In genomic region chr20:8144282-8145245, GRCh38 we compare ENCODE assay signal across 1 cellular context.
TF ChIP-seq lines count a peak whose summit lies in the region.

No MANE protein-coding gene starts in this region.

TF ChIP-seq in H1, 55 proteins besides CTCF, POLR2A, EP300 and RAD21 (continued from another document):
- no peak for TF ChIP-seq CHD7 (IDR thresholded peaks at IDR 0.05; ENCODE audit: insufficient replicate concordance, low read length)
- no peak for TF ChIP-seq SAP30 (IDR thresholded peaks at IDR 0.05; ENCODE audit: insufficient read depth, insufficient replicate concordance, low read length)
- no peak for TF ChIP-seq SRF (IDR thresholded peaks at IDR 0.05; ENCODE audit: low read depth, low read length)
